23 cellular contexts compared by ENCODE assay signal in the genomic region with DNA sequence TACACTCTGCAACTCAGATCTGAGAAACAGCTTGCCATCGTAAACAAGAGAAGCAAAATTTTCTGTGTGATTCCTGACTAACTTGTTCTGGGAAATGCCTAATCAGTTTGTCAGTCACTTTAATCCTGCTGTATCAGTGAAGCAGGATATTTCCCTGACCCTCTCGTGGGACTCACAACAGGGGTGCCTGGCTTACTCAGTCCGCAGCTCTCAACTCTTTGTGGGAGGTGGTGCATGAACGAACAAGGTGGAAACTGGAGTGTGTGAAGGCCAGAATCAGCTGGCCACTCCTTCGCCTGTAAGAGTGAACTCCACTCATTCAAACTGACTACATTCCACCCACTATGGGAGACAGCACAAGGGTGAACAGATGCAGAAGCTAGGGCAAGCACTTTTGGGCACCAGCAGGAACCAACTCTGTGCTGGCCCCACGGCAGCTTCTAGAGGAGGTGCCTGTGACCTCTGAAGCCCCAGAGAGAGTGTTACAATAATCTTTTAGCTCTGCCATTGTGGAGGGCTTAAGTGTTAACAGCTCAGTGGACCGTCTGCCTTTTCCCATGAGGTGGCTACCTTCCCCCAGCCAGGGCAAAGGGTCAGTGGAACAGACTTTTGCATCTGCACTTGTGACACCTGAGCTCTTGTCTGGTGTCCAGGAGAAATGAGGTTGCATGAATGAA.
"Had no signal": no experiment of that assay in that cellular context is flagged by ENCODE, and none has a peak within 500 bp of the region (broad histone marks: within the 10 kb centered on the region; RNA-seq: fewer than 3 reads in every experiment).

No MANE protein-coding gene starts in this region.

- H3K36me3 Mint-ChIP-seq: activated naive CD4-positive, alpha-beta T cell treated with anti-CD3 and anti-CD28 coated beads, Interleukin-2, amount 50 U/mL, for 72 hours; naive B cell; T-cell had no signal

- DNase-seq: activated CD4-positive, alpha-beta T cell treated with anti-CD3 and anti-CD28 coated beads for 48 hours; activated CD8-positive, alpha-beta memory T cell treated with anti-CD3 and anti-CD28 coated beads, Interleukin-2, amount 50 U/mL, for 4 hours; activated CD8-positive, alpha-beta T cell treated with anti-CD3 and anti-CD28 coated beads, Interleukin-2, amount 10 ng/mL, durations not matched to agents 7 days and 5 days; activated effector memory CD4-positive, alpha-beta T cell treated with anti-CD3 and anti-CD28 coated beads, Interleukin-2, amount 50 U/mL, for 16 hours; activated T-cell treated with anti-CD3 and anti-CD28 coated beads, Interleukin-2, amount 50 U/mL, for 48 hours; amniotic stem cell; cerebellar nuclear complex; effector memory CD8-positive, alpha-beta T cell; heart right ventricle; naive B cell; right cardiac atrium; SK-N-SH; T-cell; T-helper 9 cell; upper lobe of right lung had no signal

- H3K4me3 ChIP-seq: heart right ventricle, skin epidermis, suprapubic skin, upper lobe of right lung had no signal

- FAIRE-seq: frontal cortex, islet of Langerhans had no signal

- ATAC-seq: activated CD8-positive, alpha-beta T cell treated with anti-CD3 and anti-CD28 coated beads, Interleukin-2, amount 10 ng/mL, durations not matched to agents 7 days and 5 days; activated naive CD4-positive, alpha-beta T cell treated with anti-CD3 and anti-CD28 coated beads, Interleukin-2, amount 50 U/mL, for 72 hours; effector memory CD8-positive, alpha-beta T cell; heart right ventricle; right cardiac atrium; T-cell; upper lobe of right lung had no signal

- H3K27ac Mint-ChIP-seq: activated CD8-positive, alpha-beta T cell treated with anti-CD3 and anti-CD28 coated beads, Interleukin-2, amount 10 ng/mL, durations not matched to agents 7 days and 5 days; activated naive CD4-positive, alpha-beta T cell treated with anti-CD3 and anti-CD28 coated beads, Interleukin-2, amount 50 U/mL, for 72 hours; dendritic cell treated with granulocyte-macrophage colony-stimulating factor and Interleukin-4, amounts not matched to agents 40 ng/mL and 50 ng/mL, for 4 days; effector memory CD8-positive, alpha-beta T cell; naive B cell; stimulated activated naive CD8-positive, alpha-beta T cell treated with anti-CD3 and anti-CD28 coated beads, Interleukin-15, Interleukin-2, amounts not matched to agents 100 ng/mL and 50 ng/mL, for 24 hours; T-cell had no signal

- H3K4me3 Mint-ChIP-seq: activated CD8-positive, alpha-beta T cell treated with anti-CD3 and anti-CD28 coated beads, Interleukin-2, amount 10 ng/mL, durations not matched to agents 7 days and 5 days; dendritic cell treated with granulocyte-macrophage colony-stimulating factor and Interleukin-4, amounts not matched to agents 40 ng/mL and 50 ng/mL, for 4 days; effector memory CD8-positive, alpha-beta T cell; naive B cell; stimulated activated naive CD8-positive, alpha-beta T cell treated with anti-CD3 and anti-CD28 coated beads, Interleukin-15, Interleukin-2, amounts not matched to agents 100 ng/mL and 50 ng/mL, for 24 hours; T-cell had no signal

- H3K27me3 ChIP-seq: heart right ventricle, suprapubic skin, upper lobe of right lung had no signal

- H3K4me1 ChIP-seq: heart right ventricle, suprapubic skin, upper lobe of right lung had no signal

- H3K27me3 Mint-ChIP-seq: dendritic cell treated with granulocyte-macrophage colony-stimulating factor and Interleukin-4, amounts not matched to agents 40 ng/mL and 50 ng/mL, for 4 days; effector memory CD8-positive, alpha-beta T cell; naive B cell; stimulated activated naive CD8-positive, alpha-beta T cell treated with anti-CD3 and anti-CD28 coated beads, Interleukin-15, Interleukin-2, amounts not matched to agents 100 ng/mL and 50 ng/mL, for 24 hours had no signal

- H3K4me1 Mint-ChIP-seq: naive B cell, T-cell had no signal

- H3K36me3 ChIP-seq: heart right ventricle, suprapubic skin, upper lobe of right lung had no signal

- H3K9ac ChIP-seq: SK-N-SH had no signal

- H3K27ac ChIP-seq: heart right ventricle, skin epidermis, suprapubic skin, upper lobe of right lung, VCaP had no signal

- H3K9me3 ChIP-seq: SK-N-SH, suprapubic skin, upper lobe of right lung had no signal

- H3K4me2 ChIP-seq: SK-N-SH had no signal

- H3K9me3 Mint-ChIP-seq: stimulated activated naive CD8-positive, alpha-beta T cell treated with anti-CD3 and anti-CD28 coated beads, Interleukin-15, Interleukin-2, amounts not matched to agents 100 ng/mL and 50 ng/mL, for 24 hours had no signal
